Comparison of ENCODE assay signal across 20 cellular contexts in genomic region chr4:38030023-38030422, GRCh38.
DNase-seq lines count a peak whose midpoint lies in the region; ATAC-seq, FAIRE-seq and TF ChIP-seq lines count a peak whose summit lies in the region.
"Had no signal": no experiment of that assay in that cellular context is flagged by ENCODE, and none has a peak within 500 bp of the region (broad histone marks: within the 10 kb centered on the region; RNA-seq: fewer than 3 reads in every experiment).

No MANE protein-coding gene starts in this region.

- DNase-seq in AG10803 (ENCODE audit: low read depth): peak; percentile 62
- DNase-seq in LHCN-M2 (ENCODE audit: low read depth): peak; percentile 78
- peak; percentile 39 for DNase-seq in astrocyte of the hippocampus (ENCODE audit: low read depth, low spot score)
- DNase-seq in kidney tubule cell (ENCODE audit: low spot score): peak; percentile 67
- no peak for DNase-seq in neural progenitor cell (ENCODE audit: low spot score)
- DNase-seq in pancreas: no peak
- no peak for DNase-seq in NCI-H2196 (lab: John Stamatoyannopoulos, UW; ENCODE audit: unreplicated experiment)
- no peak for DNase-seq in esophagus squamous epithelium (lab: John Stamatoyannopoulos, UW)
- DNase-seq: activated CD4-positive, alpha-beta T cell treated with anti-CD3 and anti-CD28 coated beads for 1 hour; immature natural killer cell; NCI-H187; NCI-H510A; nephron progenitor cell; stimulated activated naive CD4-positive, alpha-beta T cell treated with Interleukin-2 at 50 U/mL for 16 hours had no signal

- no peaks in the 10 kb centered on the region for H3K9me3 Mint-ChIP-seq in neural progenitor cell
- H3K9me3 Mint-ChIP-seq: immature natural killer cell, type B pancreatic cell had no signal

- no peak overlapping the region for H3K9ac ChIP-seq in neural progenitor cell

- TF ChIP-seq POLR2A in esophagus squamous epithelium (IDR thresholded peaks at IDR 0.05): no peak

- TF ChIP-seq CTCF in AG10803 (conservative IDR thresholded peaks at IDR 0.05; ENCODE audit: low read length) (no peak), neural progenitor cell (IDR thresholded peaks at IDR 0.05) (no peak), pancreas (IDR thresholded peaks at IDR 0.05) (no peak), esophagus squamous epithelium (IDR thresholded peaks at IDR 0.05) (no peak)

- H3K4me3 Mint-ChIP-seq in neural progenitor cell: no peak overlapping the region
- H3K4me3 Mint-ChIP-seq: immature natural killer cell, nephron progenitor cell, type B pancreatic cell had no signal

- no peak overlapping the region for H2AFZ ChIP-seq in neural progenitor cell (replicated peaks)

- H3K4me1 ChIP-seq in neural progenitor cell (no peaks in the 10 kb centered on the region), pancreas (no peaks in the 10 kb centered on the region), esophagus squamous epithelium (peaks cover 0 to 16% (median 0%) of the 10 kb centered on the region in 3 donors)
- H3K4me1 ChIP-seq: A549, ascending aorta, SJSA1 had no signal

- no peak overlapping the region for H3K27ac Mint-ChIP-seq in neural progenitor cell
- H3K27ac Mint-ChIP-seq: type B pancreatic cell had no signal

- H3K9me3 ChIP-seq in neural progenitor cell (ENCODE audit: low read depth): no peaks in the 10 kb centered on the region
- no peaks in the 10 kb centered on the region for H3K9me3 ChIP-seq in pancreas
- H3K9me3 ChIP-seq in esophagus squamous epithelium: no peaks in the 10 kb centered on the region
- H3K9me3 ChIP-seq: A549, ascending aorta, SJSA1 had no signal

- no peak overlapping the region for H3K4me2 ChIP-seq in neural progenitor cell
- H3K4me2 ChIP-seq: A549 had no signal

- H3K4me1 Mint-ChIP-seq in neural progenitor cell: peaks cover 15% of the 10 kb centered on the region

- no peaks in the 10 kb centered on the region for H3F3A ChIP-seq in neural progenitor cell (ENCODE audit: low read depth)

- H3K36me3 Mint-ChIP-seq in neural progenitor cell: peaks cover 19% of the 10 kb centered on the region

- H4K20me1 ChIP-seq in neural progenitor cell (ENCODE audit: low read depth): no peaks in the 10 kb centered on the region

- H3K27me3 Mint-ChIP-seq in neural progenitor cell (ENCODE audit: insufficient read depth, low read depth): no peaks in the 10 kb centered on the region
- H3K27me3 Mint-ChIP-seq: type B pancreatic cell had no signal

- intact Hi-C loops in pancreas (cut with DNase I): loop anchor here in 1 of 3 donors (5.0 kb wide), 1 partner anchor 223 kb away; no protein-coding TSS in a partner anchor
- intact Hi-C loops in esophagus squamous epithelium (cut with DNase I): loop anchor here (10.0 kb wide), 1 partner anchor 425 kb away; no protein-coding TSS in a partner anchor

- WGBS in pancreas, 2 donors: 60 to 72% methylated on average over 3 of the region's 3 CpGs
- WGBS in esophagus squamous epithelium, 2 donors: 16 to 21% methylated on average over 3 of the region's 3 CpGs

- H3K4me3 ChIP-seq in AG10803 (ENCODE audit: low read length): no peak overlapping the region
- H3K4me3 ChIP-seq in neural progenitor cell: no peak overlapping the region
- no peak overlapping the region for H3K4me3 ChIP-seq in pancreas
- no peak overlapping the region for H3K4me3 ChIP-seq in esophagus squamous epithelium
- H3K4me3 ChIP-seq: A549, ascending aorta, coronary artery, SJSA1 had no signal

- no peaks in the 10 kb centered on the region for H3K27me3 ChIP-seq in neural progenitor cell
- no peaks in the 10 kb centered on the region for H3K27me3 ChIP-seq in pancreas
- no peaks in the 10 kb centered on the region for H3K27me3 ChIP-seq in esophagus squamous epithelium
- H3K27me3 ChIP-seq: ascending aorta, SJSA1 had no signal

- no peak for ATAC-seq in pancreas
- ATAC-seq: A549 had no signal

- no peak for FAIRE-seq in pancreas (lab: Jason Lieb, UNC)
- FAIRE-seq: A549, endothelial cell of umbilical vein had no signal

- no peak overlapping the region for H3K27ac ChIP-seq in neural progenitor cell
- no peak overlapping the region for H3K27ac ChIP-seq in pancreas
- no peak overlapping the region for H3K27ac ChIP-seq in esophagus squamous epithelium
- H3K27ac ChIP-seq: A549, ascending aorta, coronary artery, SJSA1 had no signal

- H3K36me3 ChIP-seq in neural progenitor cell (no peaks in the 10 kb centered on the region), pancreas (peaks cover 0 to 13% (median 0%) of the 10 kb centered on the region in 3 donors), esophagus squamous epithelium (peaks cover 0 to 49% (median 2%) of the 10 kb centered on the region in 3 donors)

- H3K79me2 ChIP-seq in neural progenitor cell (ENCODE audit: low read depth): no peaks in the 10 kb centered on the region

Comparison
In these comparisons a context has a peak if more than half of its experiments do, and no peak if none do; other contexts are left out.
1. DNase-seq: peak in AG10803 (single experiment), LHCN-M2 (single experiment), astrocyte of the hippocampus (single experiment) and kidney tubule cell (single experiment); none in neural progenitor cell (single experiment), pancreas (0 of 6), NCI-H2196 (single experiment) and esophagus squamous epithelium (single experiment).